ENCODE assay signal across 8 cellular contexts in genomic region chr16:50467943-50468748, GRCh38.
A peak's percentile ranks its signal among the peaks of the same experiment; 100 is the strongest.
DNase-seq lines count a peak whose midpoint lies in the region; ATAC-seq and TF ChIP-seq lines count a peak whose summit lies in the region.

No MANE protein-coding gene starts in this region.

- intact Hi-C loops in heart right ventricle (cut with DNase I) (loop anchor here in 1 of 10 donors (10.0 kb wide), 1 partner anchor 63 kb away; no protein-coding TSS in a partner anchor), left cardiac atrium (cut with DNase I) (no loop called here), Panc1 (cut with micrococcal nuclease; ENCODE audit: unreplicated experiment) (no loop called here), esophagus squamous epithelium (cut with DNase I) (no loop called here), prostate gland (cut with DNase I) (no loop called here)

- no peak for DNase-seq in heart right ventricle
- DNase-seq in left cardiac atrium, result no peak
- DNase-seq in Panc1 (ENCODE audit: low read depth, low spot score), result no peak
- no peak for DNase-seq in esophagus squamous epithelium (lab: John Stamatoyannopoulos, UW)
- DNase-seq in prostate gland (ENCODE audit: low spot score), result no peak
- DNase-seq in UCSD-AML1 (lab: John Stamatoyannopoulos, UW; ENCODE audit: unreplicated experiment), result no peak
- no peak for DNase-seq in DMS114 treated with DMSO at 0.1 percent for 48 hours (lab: John Stamatoyannopoulos, UW; ENCODE audit: unreplicated experiment)

- no peak for TF ChIP-seq CTCF in heart right ventricle (IDR thresholded peaks at IDR 0.05)
- TF ChIP-seq CTCF in Panc1 (IDR thresholded peaks at IDR 0.05), result no peak
- TF ChIP-seq CTCF in esophagus squamous epithelium (IDR thresholded peaks at IDR 0.05), result no peak
- TF ChIP-seq CTCF in prostate gland (IDR thresholded peaks at IDR 0.05), result no peak

- H3K4me3 ChIP-seq in heart right ventricle, result peak overlapping the region in 8 of 10 donors; percentile 18 to 41 (median 29)
- H3K4me3 ChIP-seq in Panc1 (ENCODE audit: low read depth in 2 of 2, low read length in 2 of 2), result no peak overlapping the region
- peak overlapping the region; percentile 21 to 65 (median 38) for H3K4me3 ChIP-seq in esophagus squamous epithelium
- H3K4me3 ChIP-seq in prostate gland, result peak overlapping the region; percentile 18 to 27

- ATAC-seq in heart right ventricle, result peak in 1 of 8 donors; percentile 25
- ATAC-seq in left cardiac atrium, result no peak
- peak; percentile 53 for ATAC-seq in Panc1
- no peak for ATAC-seq in HG03439 (IDR thresholded peaks at IDR 0.05; ENCODE audit: unreplicated experiment)

- H3K9me3 ChIP-seq in heart right ventricle, result peaks cover 0 to 10% (median 0%) of the 10 kb centered on the region in 11 donors
- no peaks in the 10 kb centered on the region for H3K9me3 ChIP-seq in Panc1 (ENCODE audit: control insufficient read depth, insufficient read depth, low read depth, low read length)
- no peaks in the 10 kb centered on the region for H3K9me3 ChIP-seq in esophagus squamous epithelium
- no peaks in the 10 kb centered on the region for H3K9me3 ChIP-seq in prostate gland

- WGBS in heart right ventricle, 2 donors, result 4 to 6% methylated on average over 61 to 68 of the region's 68 CpGs
- WGBS in esophagus squamous epithelium, 2 donors, result 23 to 40% methylated on average over 1 to 12 of the region's 68 CpGs
- WGBS in prostate gland, result 7% methylated on average over 61 of the region's 68 CpGs

- in situ Hi-C loops in Panc1 (cut with HindIII; ENCODE audit: low pct_unique_long_range_greater_than_20kb, low sequenced_read_pairs), result no loop called here

- peaks cover 0 to 88% (median 69%) of the 10 kb centered on the region in 7 donors for H3K27me3 ChIP-seq in heart right ventricle
- peaks cover 3% of the 10 kb centered on the region; the same call in 1 of the 2 replicates for H3K27me3 ChIP-seq in Panc1 (ENCODE audit: control insufficient read depth, insufficient read depth, low read length)
- peaks cover 0 to 71% (median 0%) of the 10 kb centered on the region in 4 donors for H3K27me3 ChIP-seq in esophagus squamous epithelium
- no peaks in the 10 kb centered on the region for H3K27me3 ChIP-seq in prostate gland (replicated peaks; ENCODE audit: insufficient read depth)

- POLR2A ChIA-PET in Panc1 (lab: Charles Lee), result no interaction called here

- no peak for TF ChIP-seq POLR2A in esophagus squamous epithelium (IDR thresholded peaks at IDR 0.05)
- TF ChIP-seq POLR2A in prostate gland (IDR thresholded peaks at IDR 0.05), result no peak

- H3K36me3 ChIP-seq in heart right ventricle, result no peaks in the 10 kb centered on the region
- H3K36me3 ChIP-seq in Panc1 (ENCODE audit: control insufficient read depth, insufficient read depth, low read length), result no peaks in the 10 kb centered on the region
- H3K36me3 ChIP-seq in esophagus squamous epithelium, result no peaks in the 10 kb centered on the region
- no peaks in the 10 kb centered on the region for H3K36me3 ChIP-seq in prostate gland

- H3K4me1 ChIP-seq in heart right ventricle, result peaks cover 3 to 9% (median 5%) of the 10 kb centered on the region in 9 donors
- no peaks in the 10 kb centered on the region for H3K4me1 ChIP-seq in Panc1 (ENCODE audit: control insufficient read depth, insufficient read depth, low read length)
- H3K4me1 ChIP-seq in esophagus squamous epithelium, result peaks cover 4 to 13% (median 13%) of the 10 kb centered on the region in 3 donors
- peaks cover 6% of the 10 kb centered on the region for H3K4me1 ChIP-seq in prostate gland (replicated peaks)

- BruUV-seq in Panc1 (replicated peaks; lab: Mats Ljungman, UMichigan), result no TSS peak

- CTCF ChIA-PET in Panc1 (lab: Charles Lee), result no interaction called here

- H3K27ac ChIP-seq in heart right ventricle (no peak overlapping the region), Panc1 (ENCODE audit: low read length) (no peak overlapping the region), esophagus squamous epithelium (no peak overlapping the region), prostate gland (no peak overlapping the region)

Comparison
In these comparisons a context has a peak if more than half of its experiments do, and no peak if none do; other contexts are left out.
1. H3K4me3 ChIP-seq: peak in heart right ventricle (8 of 10), esophagus squamous epithelium (4 of 4) and prostate gland (2 of 2); none in Panc1 (0 of 2).